In genomic region chr1:114671011-114671938, GRCh38 we compare ENCODE assay signal across 9 cellular contexts. TPM values are rescaled to one million over a fixed set of nuclear protein-coding genes. Genes with fewer than 3 reads are reported as not detected.
DNase-seq lines count a peak whose midpoint lies in the region; ATAC-seq, FAIRE-seq and TF ChIP-seq lines count a peak whose summit lies in the region.
"Had no signal": no experiment of that assay in that cellular context is flagged by ENCODE, and none has a peak within 500 bp of the region (broad histone marks: within the 10 kb centered on the region; RNA-seq: fewer than 3 reads in every experiment).

No MANE protein-coding gene starts in this region.

- H3K36me3 Mint-ChIP-seq in T-cell, result no peaks in the 10 kb centered on the region

- FAIRE-seq in H54 (lab: Jason Lieb, UNC), result no peak

- ATAC-seq in T-cell (replicated peaks in 1 of 4), result no peak
- no peak for ATAC-seq in GM21528 (IDR thresholded peaks at IDR 0.05; ENCODE audit: low FRiP score, unreplicated experiment)

- H3K9me3 Mint-ChIP-seq in T-cell, result no peaks in the 10 kb centered on the region
- H3K9me3 Mint-ChIP-seq: stimulated activated naive CD8-positive, alpha-beta T cell treated with anti-CD3 and anti-CD28 coated beads, Interleukin-15, Interleukin-2, amounts not matched to agents 100 ng/mL and 50 ng/mL, for 24 hours had no signal

- H3K4me1 Mint-ChIP-seq in T-cell, result peaks cover 0 to 10% (median 9%) of the 10 kb centered on the region in 3 donors

- POLR2A ChIA-PET in T-cell (lab: Charles Lee), result interaction anchor here (0.6 to 0.7 kb wide), 3 partner anchors 42 to 399 kb away, joined by 3 to 4 read pairs (median 3); no protein-coding TSS in a partner anchor

- H3K4me3 Mint-ChIP-seq in T-cell, result peak overlapping the region; percentile 29 to 89 (median 46)

- H3K27me3 Mint-ChIP-seq in T-cell, result peaks cover 14% of the 10 kb centered on the region in 2 donors

- DNase-seq in AG08396 (ENCODE audit: low spot score) (peak; percentile 13), GM13976 (ENCODE audit: low spot score) (peak; percentile 27), T-cell (no peak), germinal center (ENCODE audit: low spot score) (peak; percentile 24), globus pallidus (ENCODE audit: low spot score) (no peak), islet precursor cell (no peak), H54 (ENCODE audit: insufficient read length, low spot score) (no peak)

- no peak for TF ChIP-seq CTCF in GM13976 (IDR thresholded peaks at IDR 0.05; ENCODE audit: borderline replicate concordance, control extremely low read depth, extremely low read depth, insufficient read depth, missing control alignments)

- no peak overlapping the region for H3K27ac Mint-ChIP-seq in T-cell
- H3K27ac Mint-ChIP-seq: stimulated activated naive CD8-positive, alpha-beta T cell treated with anti-CD3 and anti-CD28 coated beads, Interleukin-15, Interleukin-2, amounts not matched to agents 100 ng/mL and 50 ng/mL, for 24 hours had no signal

- CTCF ChIA-PET in T-cell (lab: Charles Lee), result interaction anchor here (0.6 to 1.2 kb wide), 4 partner anchors 24 to 233 kb away, joined by 3 to 4 read pairs (median 4); partner anchors contain the start of genes AMPD1 (in 1 of the 2) and NRAS (in 1 of the 2)

- no peak for TF ChIP-seq POLR2A in H54 (IDR thresholded peaks at IDR 0.05; ENCODE audit: low read depth, low read length)

- in situ Hi-C loops in GM13976 (cut with MboI; ENCODE audit: low sequenced_read_pairs, unreplicated experiment), result no loop called here

RNA-seq across cellular contexts. Expression of gene DENND2C, which starts 1.4 kb away (rescaled TPM):
- total RNA-seq in T-cell, result 1 to 10 TPM in 1 of 5 donors, under 1 TPM in 4; 0.61 to 1.5 (median 0.79) TPM

RNA-seq across cellular contexts. Expression of gene AMPD1, which starts 24.1 kb away (rescaled TPM):
- under 1 TPM in 1 of 5 donors, not detected in 4; 0.33 TPM for total RNA-seq in T-cell

RNA-seq across cellular contexts. Expression of gene NRAS, which starts 45.3 kb away (rescaled TPM):
- 10 to 100 TPM; 19.9 to 29.7 (median 22.1) TPM for total RNA-seq in T-cell

Comparison
In these comparisons a context has a peak if more than half of its experiments do, and no peak if none do; other contexts are left out.
1. DNase-seq: peak in AG08396 (single experiment), GM13976 (single experiment) and germinal center (single experiment); none in T-cell (0 of 34), globus pallidus (single experiment), islet precursor cell (single experiment) and H54 (single experiment).